ENCODE assay signal across 11 cellular contexts in genomic region chr3:49867871-49868321, GRCh38. TPM values are rescaled to one million over a fixed set of nuclear protein-coding genes. Genes with fewer than 3 reads are reported as not detected.
DNase-seq lines count a peak whose midpoint lies in the region; ATAC-seq, FAIRE-seq and TF ChIP-seq lines count a peak whose summit lies in the region.
"Had no signal": no experiment of that assay in that cellular context is flagged by ENCODE, and none has a peak within 500 bp of the region (broad histone marks: within the 10 kb centered on the region; RNA-seq: fewer than 3 reads in every experiment).

No MANE protein-coding gene starts in this region.

- TF ChIP-seq CTCF in GM10248 (IDR thresholded peaks at IDR 0.05; ENCODE audit: control extremely low read depth, extremely low read depth, low read depth, missing control alignments) (no peak), bronchial epithelial cell (IDR thresholded peaks at IDR 0.05; ENCODE audit: insufficient read depth, low read length, severe bottlenecking) (no peak), tibial nerve (IDR thresholded peaks at IDR 0.05) (no peak)

- CTCF ChIA-PET in GM10248 (lab: Yijun Ruan, JAX), result interaction anchor here (1.3 to 3.4 kb wide), 3 partner anchors 11 to 29 kb away, joined by 3 to 9 read pairs (median 4); partner anchors contain the start of gene TRAIP

- no peak for TF ChIP-seq POLR2A in tibial nerve (IDR thresholded peaks at IDR 0.05)

- TF ChIP-seq EP300 in tibial nerve (IDR thresholded peaks at IDR 0.05), result no peak

- peaks cover 0 to 18% (median 13%) of the 10 kb centered on the region in 4 donors for H3K4me1 ChIP-seq in tibial nerve

- H3K27ac ChIP-seq in tibial nerve, result no peak overlapping the region

- H3K4me3 ChIP-seq in bronchial epithelial cell (ENCODE audit: low read depth, low read length) (no peak overlapping the region), tibial nerve (no peak overlapping the region)

- 14 to 15% methylated on average over 7 of the region's 7 CpGs for WGBS in tibial nerve, 2 donors

- H3K9me3 ChIP-seq in tibial nerve, result no peaks in the 10 kb centered on the region

- intact Hi-C loops in posterior cingulate gyrus (cut with DNase I), result no loop called here

- H3K36me3 ChIP-seq in bronchial epithelial cell (ENCODE audit: control insufficient read depth, insufficient read depth, low read length) (no peaks in the 10 kb centered on the region), tibial nerve (no peaks in the 10 kb centered on the region)

- POLR2A ChIA-PET in GM10248 (lab: Yijun Ruan, JAX), result no interaction called here

- peak; percentile 49 for DNase-seq in GM10248 (ENCODE audit: extremely low spot score)
- peak; percentile 15 for DNase-seq in NCI-H460 (ENCODE audit: extremely low read depth, low read depth)
- peak; percentile 29 for DNase-seq in bronchial epithelial cell (ENCODE audit: low read depth)
- DNase-seq in lung microvascular endothelial cell (ENCODE audit: low read depth in 2 of 2), result peak; percentile 41 to 46
- no peak for DNase-seq in tibial nerve (ENCODE audit: low spot score in 2 of 2)
- no peak for DNase-seq in globus pallidus (ENCODE audit: low spot score)
- DNase-seq in posterior cingulate gyrus, result no peak
- DNase-seq: activated effector memory CD4-positive, alpha-beta T cell treated with anti-CD3 and anti-CD28 coated beads, Interleukin-2, amount 50 U/mL, for 16 hours; NCI-H345 had no signal

- H3K27me3 ChIP-seq in bronchial epithelial cell (ENCODE audit: control insufficient read depth, insufficient read depth, low read length) (peaks cover 25% of the 10 kb centered on the region), tibial nerve (peaks cover 0 to 53% of the 10 kb centered on the region in 2 donors)

- no peak for FAIRE-seq in bronchial epithelial cell (lab: Jason Lieb, UNC)

- no peak for ATAC-seq in GM21786 (IDR thresholded peaks at IDR 0.05; ENCODE audit: unreplicated experiment)
- ATAC-seq: natural killer cell treated with Interleukin-12 subunit alpha and Interleukin-12 subunit beta and Interleukin-15 and Interleukin-18, amount 100 ng/mL, for 72 hours had no signal

RNA-seq across cellular contexts. Expression of gene CAMKV, which starts 1.8 kb away (rescaled TPM):
- 0.26 TPM in 1 of 2 replicates, not detected in the other for total RNA-seq in NCI-H460 (2014; rRNA removed; shearing (Covaris generic))
- 0.18 and 0.47 TPM in 2 replicates for polyA plus RNA-seq in NCI-H460 (2014; cell fraction: nucleus; rRNA removed)
- 0.13 and 0.26 TPM in 2 replicates for total RNA-seq in bronchial epithelial cell
- under 0.01 TPM in 2 replicates for total RNA-seq in lung microvascular endothelial cell
- not detected for total RNA-seq in tibial nerve
- total RNA-seq: natural killer cell treated with Interleukin-12 subunit alpha and Interleukin-12 subunit beta and Interleukin-15 and Interleukin-18, amount 100 ng/mL, for 72 hours had no signal

RNA-seq across cellular contexts. Expression of gene TRAIP, which starts 11.5 kb away (rescaled TPM):
- 5.3 and 5.7 TPM in 2 replicates for total RNA-seq in NCI-H460 (2014; rRNA removed; shearing (Covaris generic))
- polyA plus RNA-seq in NCI-H460 (2014; cell fraction: nucleus; rRNA removed), result 32.3 and 37.0 TPM in 2 replicates
- 0.79 and 1.2 TPM in 2 replicates for total RNA-seq in bronchial epithelial cell
- 1.2 and 2.4 TPM in 2 replicates for total RNA-seq in lung microvascular endothelial cell
- 10 to 100 TPM in 1 of 4 donors, 1 to 10 TPM in 3; 1.5 to 12.2 (median 2.8) TPM for total RNA-seq in tibial nerve

RNA-seq across cellular contexts. Expression of gene MST1R, which starts 35.8 kb away (rescaled TPM):
- total RNA-seq in NCI-H460 (2014; rRNA removed; shearing (Covaris generic)), result 0.69 and 0.82 TPM in 2 replicates
- 4.8 and 8.4 TPM in 2 replicates for polyA plus RNA-seq in NCI-H460 (2014; cell fraction: nucleus; rRNA removed)
- total RNA-seq in bronchial epithelial cell (20.4 and 33.7 TPM in 2 replicates), lung microvascular endothelial cell (under 0.01 and 0.22 TPM in 2 replicates), tibial nerve (1 to 10 TPM; 1.0 to 2.8 (median 2.3) TPM)

RNA-seq across cellular contexts. Expression of gene UBA7, which starts 54.1 kb away (rescaled TPM):
- total RNA-seq in NCI-H460 (2014; rRNA removed; shearing (Covaris generic)), result 1.4 and 2.2 TPM in 2 replicates
- 10.9 and 12.2 TPM in 2 replicates for polyA plus RNA-seq in NCI-H460 (2014; cell fraction: nucleus; rRNA removed)
- 0.53 and 0.64 TPM in 2 replicates for total RNA-seq in bronchial epithelial cell
- total RNA-seq in lung microvascular endothelial cell, result 23.3 and 23.4 TPM in 2 replicates
- total RNA-seq in tibial nerve, result 10 to 100 TPM; 47.9 to 68.4 (median 66.9) TPM

Comparison
In these comparisons a context has a peak if more than half of its experiments do, and no peak if none do; other contexts are left out.
1. DNase-seq: peak in GM10248 (single experiment), NCI-H460 (single experiment), bronchial epithelial cell (single experiment) and lung microvascular endothelial cell (2 of 2); none in tibial nerve (0 of 2), globus pallidus (single experiment) and posterior cingulate gyrus (0 of 10).